In genomic region chr6:7339007-7339732, GRCh38 we compare ENCODE assay signal across 11 cellular contexts. TPM values are rescaled to one million over a fixed set of nuclear protein-coding genes. Genes with fewer than 3 reads are reported as not detected.
DNase-seq lines count a peak whose midpoint lies in the region; ATAC-seq, FAIRE-seq and TF ChIP-seq lines count a peak whose summit lies in the region.
"Not testable (repeated sequence)": the region's sequence is repeated elsewhere in the genome, so short reads cannot be mapped to it uniquely, and the experiment has no call there.
"Had no signal": no experiment of that assay in that cellular context is flagged by ENCODE, and none has a peak within 500 bp of the region (broad histone marks: within the 10 kb centered on the region; RNA-seq: fewer than 3 reads in every experiment).

No MANE protein-coding gene starts in this region.

- peaks cover 21% of the 10 kb centered on the region for H3K27me3 Mint-ChIP-seq in activated B cell treated with CpG ODN at 0.5 μM for 24 hours

- ATAC-seq in activated B cell treated with CpG ODN at 0.5 μM for 24 hours (ENCODE audit: low read depth), result peak; percentile 58
- ATAC-seq in pancreas, result peak in 3 of 4 donors; percentile 53 to 78 (median 65)

- TF ChIP-seq CTCF in AG09309 (IDR thresholded peaks at IDR 0.05; ENCODE audit: control insufficient read depth, insufficient read depth, low read depth, low read length, missing control alignments), result peak; percentile 36
- TF ChIP-seq CTCF in GM12873 (IDR thresholded peaks at IDR 0.05; ENCODE audit: insufficient read depth, low read depth, low read length, missing control alignments), result peak; percentile 65
- TF ChIP-seq CTCF in activated B cell treated with CpG ODN at 0.5 μM for 24 hours (IDR thresholded peaks at IDR 0.05); pancreas (IDR thresholded peaks at IDR 0.05): not testable (repeated sequence)
- peak; percentile 61 for TF ChIP-seq CTCF in epithelial cell of proximal tubule (conservative IDR thresholded peaks at IDR 0.05; ENCODE audit: low read depth, low read length)
- peak; percentile 24 to 55 (median 36) for TF ChIP-seq CTCF in keratinocyte (optimal IDR thresholded peaks at IDR 0.05 in 1 of 3, IDR thresholded peaks at IDR 0.05 in 1 of 3, conservative IDR thresholded peaks at IDR 0.05 in 1 of 3; ENCODE audit: extremely low read depth in 1 of 3, insufficient read depth in 2 of 3, low read length in 3 of 3)

- H3K4me3 ChIP-seq in AG09309 (ENCODE audit: control insufficient read depth, low read depth, low read length); epithelial cell of proximal tubule (ENCODE audit: low read depth, low read length); keratinocyte (ENCODE audit: control insufficient read depth in 2 of 3, extremely low read depth in 1 of 3, insufficient read depth in 2 of 3, low read depth in 1 of 3, low read length in 3 of 3); pancreas: not testable (repeated sequence)

- TF ChIP-seq RAD21 in Ishikawa (IDR thresholded peaks at IDR 0.05; ENCODE audit: low read depth), result peak; percentile 43; the same call in 1 of the 2 replicates

- CTCF ChIA-PET in activated B cell treated with CpG ODN at 0.5 μM for 24 hours (lab: Charles Lee), result interaction anchor here (0.6 to 1.5 kb wide), 3 partner anchors 61 to 662 kb away, joined by 3 to 9 read pairs (median 4); no protein-coding TSS in a partner anchor

- dilution Hi-C loops in keratinocyte (cut with MboI; ENCODE audit: extremely low pct_ligation_motif_present, low sequenced_read_pairs), result not testable (repeated sequence)

- not testable (repeated sequence) for TF ChIP-seq EP300 in Ishikawa (IDR thresholded peaks at IDR 0.05; ENCODE audit: borderline replicate concordance)

- DNase-seq in AG09309 (ENCODE audit: low read depth); activated B cell treated with CpG ODN at 0.5 μM for 24 hours; epithelial cell of proximal tubule (ENCODE audit: low read depth); keratinocyte (ENCODE audit: low read depth, low spot score); pancreas: not testable (repeated sequence)
- DNase-seq in NOMO-1 treated with dmso at 0.1 percent for 144 hours (lab: John Stamatoyannopoulos, UW; ENCODE audit: unreplicated experiment), result peak; percentile 31

- POLR2A ChIA-PET in activated B cell treated with CpG ODN at 0.5 μM for 24 hours (lab: Charles Lee), result interaction anchor here (0.5 to 0.7 kb wide), 3 partner anchors 28 to 597 kb away, joined by 3 to 6 read pairs (median 4); no protein-coding TSS in a partner anchor

- H3K79me2 ChIP-seq in keratinocyte (ENCODE audit: control insufficient read depth, insufficient read depth, low read length), result not testable (repeated sequence)

- not testable (repeated sequence) for H3K9me3 Mint-ChIP-seq in activated B cell treated with CpG ODN at 0.5 μM for 24 hours

- not testable (repeated sequence) for H3K27ac ChIP-seq in keratinocyte (ENCODE audit: control insufficient read depth, insufficient read depth, low read length); pancreas

- intact Hi-C loops in activated B cell treated with CpG ODN at 0.5 μM for 24 hours (cut with micrococcal nuclease), result loop anchor here (1.0 to 5.0 kb wide), 2 partner anchors 63 to 617 kb away; no protein-coding TSS in a partner anchor
- intact Hi-C loops in pancreas (cut with DNase I), result not testable (repeated sequence)

- H3K4me1 ChIP-seq in keratinocyte (ENCODE audit: control insufficient read depth, extremely low read depth, insufficient read depth, low read length); pancreas: not testable (repeated sequence)

- not testable (repeated sequence) for H3K9me3 ChIP-seq in keratinocyte (ENCODE audit: control insufficient read depth, low read depth, low read length); pancreas

- H3K4me1 Mint-ChIP-seq in activated B cell treated with CpG ODN at 0.5 μM for 24 hours, result not testable (repeated sequence)

- not testable (repeated sequence) for H3K4me2 ChIP-seq in keratinocyte (ENCODE audit: control insufficient read depth, extremely low read depth, insufficient read depth, low read depth, low read length)

- not testable (repeated sequence) for H3K9ac ChIP-seq in keratinocyte (ENCODE audit: control insufficient read depth, extremely low read depth, insufficient read depth, low read length)

- not testable (repeated sequence) for H3K36me3 Mint-ChIP-seq in activated B cell treated with CpG ODN at 0.5 μM for 24 hours (ENCODE audit: low read depth)

- not testable (repeated sequence) for H2AFZ ChIP-seq in keratinocyte (ENCODE audit: control insufficient read depth, low read length)

- H3K36me3 ChIP-seq in keratinocyte (ENCODE audit: control insufficient read depth in 2 of 2, extremely low read depth in 1 of 2, insufficient read depth in 2 of 2, low read length in 2 of 2); pancreas: not testable (repeated sequence)

- not testable (repeated sequence) for H3K27me3 ChIP-seq in keratinocyte (ENCODE audit: control insufficient read depth, extremely low read depth, insufficient read depth, low read length); pancreas

- H4K20me1 ChIP-seq in keratinocyte (ENCODE audit: control insufficient read depth, extremely low read depth, insufficient read depth, low read length), result not testable (repeated sequence)

- FAIRE-seq in keratinocyte (lab: Jason Lieb, UNC); pancreas (lab: Jason Lieb, UNC): not testable (repeated sequence)

- 69 to 72% methylated on average over 14 of the region's 14 CpGs for WGBS in pancreas, 2 donors

- not testable (repeated sequence) for H3K9me1 ChIP-seq in keratinocyte (ENCODE audit: control insufficient read depth, extremely low read depth, insufficient read depth, low read length)

- H3K27ac Mint-ChIP-seq in activated B cell treated with CpG ODN at 0.5 μM for 24 hours, result not testable (repeated sequence)

- H3K4me3 Mint-ChIP-seq in activated B cell treated with CpG ODN at 0.5 μM for 24 hours, result not testable (repeated sequence)

RNA-seq across cellular contexts. Expression of gene SSR1, which starts 26.2 kb away (rescaled TPM):
- total RNA-seq in activated B cell treated with CpG ODN at 0.5 μM for 24 hours, result 83.4 and 86.7 TPM in 2 replicates
- 41.9 and 64.7 TPM in 2 replicates for total RNA-seq in epithelial cell of proximal tubule
- 88.1 to 188 TPM (median 149 TPM) in 3 replicates for polyA plus RNA-seq in keratinocyte
- polyA plus RNA-seq in keratinocyte (2011; ENCODE audit: low read depth), result 211 TPM
- polyA plus RNA-seq in keratinocyte (2011; cell fraction: cytosol; rRNA removed), result 109 and 168 TPM in 2 replicates
- polyA plus RNA-seq in keratinocyte (2011; cell fraction: nucleus; rRNA removed), result 89.0 and 135 TPM in 2 replicates
- 54.9 and 119 TPM in 2 replicates for polyA plus RNA-seq in keratinocyte (2012; ENCODE audit: low replicate concordance)
- 45.5 to 159 TPM (median 106 TPM) in 3 replicates for polyA minus RNA-seq in keratinocyte
- polyA minus RNA-seq in keratinocyte (2011; cell fraction: cytosol; rRNA and poly(A)+ RNA removed), result 59.5 TPM
- polyA minus RNA-seq in keratinocyte (2011; cell fraction: nucleus; rRNA and poly(A)+ RNA removed), result 41.7 and 97.0 TPM in 2 replicates
- 100 to 1,000 TPM in 3 of 6 donors, 10 to 100 TPM in 3; 64.3 to 138 (median 109) TPM for total RNA-seq in pancreas
- polyA plus RNA-seq in pancreas, result 10 to 100 TPM; 11.5 to 37.0 TPM

RNA-seq across cellular contexts. Expression of gene CAGE1, which starts 50.4 kb away (rescaled TPM):
- total RNA-seq in activated B cell treated with CpG ODN at 0.5 μM for 24 hours (0.07 and 0.20 TPM in 2 replicates), epithelial cell of proximal tubule (0.22 TPM in 1 of 2 replicates, not detected in the other), pancreas (under 1 TPM in 1 of 6 donors, not detected in 5; 0.09 TPM)
- polyA plus RNA-seq in keratinocyte (0.03 to 0.04 TPM (median 0.03 TPM) in 3 replicates), pancreas (not detected)
- polyA plus RNA-seq in keratinocyte (2011; ENCODE audit: low read depth), result not detected
- not detected in 2 replicates for polyA plus RNA-seq in keratinocyte (2011; cell fraction: cytosol; rRNA removed)
- polyA plus RNA-seq in keratinocyte (2011; cell fraction: nucleus; rRNA removed), result 0.08 TPM in 1 of 2 replicates, not detected in the other
- polyA plus RNA-seq in keratinocyte (2012; ENCODE audit: low replicate concordance), result 0.05 TPM in 1 of 2 replicates, not detected in the other
- not detected in 3 replicates for polyA minus RNA-seq in keratinocyte
- not detected for polyA minus RNA-seq in keratinocyte (2011; cell fraction: cytosol; rRNA and poly(A)+ RNA removed)
- 0.21 TPM in 1 of 2 replicates, not detected in the other for polyA minus RNA-seq in keratinocyte (2011; cell fraction: nucleus; rRNA and poly(A)+ RNA removed)
- total RNA-seq: frontal cortex, sigmoid colon, thoracic aorta had no signal

RNA-seq across cellular contexts. Expression of gene RIOK1, which starts 50.4 kb away (rescaled TPM):
- total RNA-seq in activated B cell treated with CpG ODN at 0.5 μM for 24 hours (38.3 and 38.7 TPM in 2 replicates), epithelial cell of proximal tubule (9.5 and 20.8 TPM in 2 replicates), pancreas (10 to 100 TPM in 3 of 6 donors, 1 to 10 TPM in 3; 6.6 to 10.9 (median 9.5) TPM)
- polyA plus RNA-seq in keratinocyte (10.6 to 11.7 TPM (median 11.5 TPM) in 3 replicates), pancreas (10 to 100 TPM in 1 of 2 donors, 1 to 10 TPM in 1; 6.9 to 11.0 TPM)
- 38.6 TPM for polyA plus RNA-seq in keratinocyte (2011; ENCODE audit: low read depth)
- 8.8 and 12.8 TPM in 2 replicates for polyA plus RNA-seq in keratinocyte (2011; cell fraction: cytosol; rRNA removed)
- polyA plus RNA-seq in keratinocyte (2011; cell fraction: nucleus; rRNA removed), result 22.2 and 25.5 TPM in 2 replicates
- polyA plus RNA-seq in keratinocyte (2012; ENCODE audit: low replicate concordance), result 16.7 and 17.2 TPM in 2 replicates
- 6.9 to 21.4 TPM (median 12.7 TPM) in 3 replicates for polyA minus RNA-seq in keratinocyte
- polyA minus RNA-seq in keratinocyte (2011; cell fraction: cytosol; rRNA and poly(A)+ RNA removed), result 4.0 TPM
- 9.6 and 12.5 TPM in 2 replicates for polyA minus RNA-seq in keratinocyte (2011; cell fraction: nucleus; rRNA and poly(A)+ RNA removed)
